8 cellular contexts compared by ENCODE assay signal in the genomic region with DNA sequence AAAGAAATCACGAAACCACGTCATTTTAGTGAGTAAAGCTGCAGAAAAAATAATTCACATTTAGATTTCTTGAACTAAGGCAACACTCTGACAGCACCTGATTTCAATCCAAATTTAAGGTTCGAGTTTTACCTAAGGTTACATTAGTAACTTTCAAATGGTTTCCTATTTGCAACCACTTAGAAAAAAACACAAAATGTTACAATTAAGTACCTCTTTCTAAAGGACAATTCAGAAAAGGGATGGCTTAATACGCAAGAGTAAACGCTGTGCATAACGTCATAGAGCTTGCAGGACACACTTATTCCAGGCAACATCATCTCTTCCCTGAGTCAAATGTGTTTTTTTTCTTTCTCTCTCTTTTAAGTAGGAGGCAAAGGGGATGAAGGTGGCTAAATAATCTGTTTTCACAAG.
DNase-seq lines count a peak whose midpoint lies in the region; ATAC-seq and TF ChIP-seq lines count a peak whose summit lies in the region.

No MANE protein-coding gene starts in this region.

- 6 to 13% (median 8%) methylated on average over 6 of the region's 6 CpGs for WGBS in adrenal gland, 4 donors

- H3K4me1 ChIP-seq in adrenal gland (replicated peaks in 1 of 2) (peaks cover 11 to 51% of the 10 kb centered on the region in 2 donors), skeletal muscle tissue (ENCODE audit: control insufficient read depth in 3 of 3, insufficient read depth in 3 of 3, low read length in 3 of 3) (peaks cover 12 to 33% (median 18%) of the 10 kb centered on the region in 3 donors)

- H3K27me3 ChIP-seq in adrenal gland (no peaks in the 10 kb centered on the region), skeletal muscle tissue (ENCODE audit: control insufficient read depth in 3 of 3, insufficient read depth in 3 of 3, low read length in 3 of 3) (no peaks in the 10 kb centered on the region)

- no peak for ATAC-seq in GM21576 (IDR thresholded peaks at IDR 0.05; ENCODE audit: unreplicated experiment)

- DNase-seq in GM03348 (ENCODE audit: low spot score), result peak; percentile 22
- DNase-seq in Kasumi-1 (lab: John Stamatoyannopoulos, UW), result peak; percentile 24 to 64
- peak in 1 of 7 donors; percentile 24 for DNase-seq in adrenal gland
- no peak for DNase-seq in COR-L47 (lab: John Stamatoyannopoulos, UW)
- DNase-seq in NCI-H1105 (lab: John Stamatoyannopoulos, UW), result no peak

- TF ChIP-seq POLR2A in adrenal gland (IDR thresholded peaks at IDR 0.05), result no peak

- H3K9me3 ChIP-seq in adrenal gland (replicated peaks in 1 of 3) (no peaks in the 10 kb centered on the region), skeletal muscle tissue (ENCODE audit: control insufficient read depth in 3 of 3, low read length in 3 of 3) (no peaks in the 10 kb centered on the region)

- intact Hi-C loops in adrenal gland (cut with DNase I), result loop anchor here (10.0 kb wide), 2 partner anchors 56 to 66 kb away; no protein-coding TSS in a partner anchor

- peak overlapping the region in 3 of 4 donors; percentile 37 to 96 (median 55) for H3K4me3 ChIP-seq in adrenal gland
- H3K4me3 ChIP-seq in iPS-11a (ENCODE audit: low read depth, low read length), result peak overlapping the region; percentile 82
- peak overlapping the region; percentile 83 to 91 (median 91) for H3K4me3 ChIP-seq in skeletal muscle tissue (ENCODE audit: low read length in 3 of 3)

- no peak for TF ChIP-seq CTCF in adrenal gland (IDR thresholded peaks at IDR 0.05)

- peak overlapping the region; percentile 68 to 99 (median 95) for H3K27ac ChIP-seq in adrenal gland
- H3K27ac ChIP-seq in skeletal muscle tissue (ENCODE audit: low read depth, low read length), result peak overlapping the region; percentile 99

- H3K9ac ChIP-seq in skeletal muscle tissue (ENCODE audit: low read depth in 1 of 3, low read length in 3 of 3), result peak overlapping the region; percentile 84 to 93 (median 89)

- H3K36me3 ChIP-seq in adrenal gland (replicated peaks in 1 of 2) (no peaks in the 10 kb centered on the region), skeletal muscle tissue (ENCODE audit: control insufficient read depth in 3 of 3, insufficient read depth in 3 of 3, low read length in 3 of 3) (no peaks in the 10 kb centered on the region)

Comparison
In these comparisons a context has a peak if more than half of its experiments do, and no peak if none do; other contexts are left out.
1. DNase-seq: peak in GM03348 (single experiment) and Kasumi-1 (2 of 2); none in COR-L47 (single experiment) and NCI-H1105 (single experiment).
2. Peak in every context shown above with its lines, with median percentiles within 50 percentile points of each other: H3K4me3 ChIP-seq.